15 cellular contexts compared by ENCODE assay signal in the genomic region with DNA sequence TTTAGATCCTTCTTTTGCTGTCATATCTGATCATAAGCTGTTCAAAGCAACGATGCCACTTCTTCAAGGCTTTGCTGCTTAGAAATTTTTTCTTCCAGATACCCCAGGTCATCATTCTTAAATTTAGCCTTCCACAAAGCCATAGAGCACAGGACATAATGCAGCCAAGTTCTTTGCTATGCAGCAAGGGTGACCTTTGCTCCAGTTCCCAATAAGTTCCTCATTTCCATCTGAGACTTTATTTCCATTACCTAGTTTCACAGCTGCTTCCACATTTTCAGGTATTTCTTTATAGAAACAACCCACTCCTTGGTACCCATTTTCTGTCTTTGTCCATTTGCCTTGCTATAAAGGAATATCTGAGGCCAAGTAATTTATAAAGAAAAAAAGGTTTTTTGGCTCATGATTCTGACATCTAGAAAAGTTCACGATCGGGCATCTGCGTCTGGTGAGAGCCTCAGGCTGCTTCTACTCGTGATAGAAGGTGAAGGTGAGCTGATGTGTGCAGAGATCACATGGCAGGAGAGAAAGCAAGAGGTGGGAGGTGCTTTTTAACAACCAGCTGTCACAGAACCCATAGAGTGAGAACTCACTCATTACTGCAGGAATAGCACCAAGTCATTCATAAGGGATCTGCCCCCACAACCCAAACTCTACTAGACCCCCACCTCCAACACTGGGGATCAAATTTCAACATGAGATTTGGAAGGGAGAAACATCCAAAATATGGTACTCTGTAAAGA. TPM values are rescaled to one million over a fixed set of nuclear protein-coding genes. Genes with fewer than 3 reads are reported as not detected.
DNase-seq lines count a peak whose midpoint lies in the region; ATAC-seq, FAIRE-seq and TF ChIP-seq lines count a peak whose summit lies in the region.
"Had no signal": no experiment of that assay in that cellular context is flagged by ENCODE, and none has a peak within 500 bp of the region (broad histone marks: within the 10 kb centered on the region; RNA-seq: fewer than 3 reads in every experiment).

No MANE protein-coding gene starts in this region.

- FAIRE-seq in HTR-8/SVneo (lab: Jason Lieb, UNC) (peak; percentile 65), D721Med (lab: Jason Lieb, UNC) (no peak)

- DNase-seq in HTR-8/SVneo (ENCODE audit: insufficient read length, low spot score) (no peak), naive B cell (peak; percentile 18), D721Med (ENCODE audit: insufficient read length, low spot score) (no peak), NCI-H510A treated with DMSO at 0.1 percent for 48 hours (lab: John Stamatoyannopoulos, UW) (no peak)
- DNase-seq in stimulated activated naive CD4-positive, alpha-beta T cell (lab: John Stamatoyannopoulos, UW) = no peak
- DNase-seq: activated T-cell treated with anti-CD3 and anti-CD28 coated beads, Interleukin-2, amount 50 U/mL, for 4 hours; amygdala; COR-L47; mammary epithelial cell; NCI-H2171; NK-92 treated with Interleukin-12 subunit alpha and Interleukin-12 subunit beta, amount 100 ng/mL, for 24 hours; SK-N-SH had no signal

- H3K9me3 Mint-ChIP-seq in naive B cell = peaks cover 0 to 4% (median 0%) of the 10 kb centered on the region in 7 donors
- H3K9me3 Mint-ChIP-seq: activated T-cell treated with anti-CD3 and anti-CD28 coated beads, Interleukin-2, amount 50 U/mL, for 4 hours had no signal

- no peaks in the 10 kb centered on the region for H3K36me3 Mint-ChIP-seq in naive B cell

- peak overlapping the region in 4 of 6 donors; percentile 4 to 81 (median 18) for H3K27ac Mint-ChIP-seq in naive B cell

- H3K4me3 Mint-ChIP-seq in naive B cell = peak overlapping the region in 6 of 8 donors; percentile 3 to 70 (median 22)
- H3K4me3 Mint-ChIP-seq: activated T-cell treated with anti-CD3 and anti-CD28 coated beads, Interleukin-2, amount 50 U/mL, for 4 hours had no signal

- peaks cover 12 to 55% (median 24%) of the 10 kb centered on the region in 3 donors for H3K4me1 Mint-ChIP-seq in naive B cell

- ATAC-seq in GM18907 (IDR thresholded peaks at IDR 0.05; ENCODE audit: unreplicated experiment) (peak; percentile 49), HG02588 (IDR thresholded peaks at IDR 0.05; ENCODE audit: unreplicated experiment) (peak; percentile 60), naive B cell (ENCODE audit: low read depth in 2 of 2) (peak in 1 of 2 donors; percentile 45)
- ATAC-seq: activated CD4-positive, CD25-positive, alpha-beta regulatory T cell treated with anti-CD3 and anti-CD28 coated beads, Interleukin-2, amount 50 U/mL, for 24 hours; activated T-cell treated with anti-CD3 and anti-CD28 coated beads, Interleukin-2, amount 50 U/mL, for 4 hours had no signal

- no peaks in the 10 kb centered on the region for H3K27me3 Mint-ChIP-seq in naive B cell

- TF ChIP-seq CTCF in D721Med (IDR thresholded peaks at IDR 0.05; ENCODE audit: insufficient read depth, missing control alignments) = no peak

RNA-seq across cellular contexts. Expression of a gene that starts 11.8 kb away (rescaled TPM):
- 10 to 100 TPM; 15.2 to 39.8 (median 32.9) TPM for polyA plus RNA-seq in naive B cell (ENCODE audit: low read depth in 6 of 6)
- polyA plus RNA-seq: mammary epithelial cell, SK-N-SH had no signal
